1 cellular context compared by ENCODE assay signal in the genomic region with DNA sequence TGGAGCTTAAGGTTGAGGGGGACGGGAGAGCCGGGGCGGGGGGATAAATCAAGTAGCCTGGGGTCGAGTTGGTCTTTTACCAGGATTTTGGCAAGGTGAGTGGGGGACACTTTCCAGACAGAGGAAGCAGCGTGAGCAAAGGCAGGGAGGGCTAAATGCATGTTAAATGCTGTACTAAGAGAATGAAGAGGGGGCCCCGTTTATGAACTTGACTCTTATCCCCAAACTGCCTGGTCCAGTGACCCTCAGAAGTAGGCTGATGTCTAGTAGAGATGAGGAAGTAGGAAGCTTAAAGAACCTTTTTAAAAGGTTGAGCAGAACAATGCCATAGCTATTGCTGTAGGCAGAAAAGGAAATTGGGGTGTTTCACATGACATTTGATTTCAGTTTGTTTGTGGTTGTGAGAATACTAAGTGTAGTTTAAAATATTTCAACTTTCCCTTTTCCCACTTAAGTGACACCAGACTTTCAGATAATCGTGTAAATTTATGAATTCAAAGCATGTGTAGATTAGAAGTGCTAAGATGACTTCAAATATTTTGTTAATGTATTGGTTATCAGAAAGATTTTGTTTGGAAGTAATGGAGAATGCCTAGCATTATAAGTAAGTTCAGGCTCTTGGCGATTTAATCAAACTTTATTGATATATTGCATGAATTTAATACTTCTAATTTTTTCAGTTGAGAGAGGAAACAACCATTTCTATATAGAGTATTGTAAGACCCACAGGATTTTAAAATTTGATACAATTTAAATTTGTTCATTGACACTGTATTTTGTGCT.
TF ChIP-seq lines count a peak whose summit lies in the region.

No MANE protein-coding gene starts in this region.

TF ChIP-seq in GM12878, 131 proteins besides CTCF, POLR2A, EP300 and RAD21 (continued from another document):
- TF ChIP-seq, protein P1, sequence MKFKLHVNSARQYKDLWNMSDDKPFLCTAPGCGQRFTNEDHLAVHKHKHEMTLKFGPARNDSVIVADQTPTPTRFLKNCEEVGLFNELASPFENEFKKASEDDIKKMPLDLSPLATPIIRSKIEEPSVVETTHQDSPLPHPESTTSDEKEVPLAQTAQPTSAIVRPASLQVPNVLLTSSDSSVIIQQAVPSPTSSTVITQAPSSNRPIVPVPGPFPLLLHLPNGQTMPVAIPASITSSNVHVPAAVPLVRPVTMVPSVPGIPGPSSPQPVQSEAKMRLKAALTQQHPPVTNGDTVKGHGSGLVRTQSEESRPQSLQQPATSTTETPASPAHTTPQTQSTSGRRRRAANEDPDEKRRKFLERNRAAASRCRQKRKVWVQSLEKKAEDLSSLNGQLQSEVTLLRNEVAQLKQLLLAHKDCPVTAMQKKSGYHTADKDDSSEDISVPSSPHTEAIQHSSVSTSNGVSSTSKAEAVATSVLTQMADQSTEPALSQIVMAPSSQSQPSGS (IDR thresholded peaks at IDR 0.05; ENCODE audit: low read length), result peak; percentile 58
- 0 out of 2 replicates have a peak, but pooled peaks have one; percentile 10 for TF ChIP-seq NBN (IDR thresholded peaks at IDR 0.05)
- no peak for TF ChIP-seq SUPT20H (IDR thresholded peaks at IDR 0.05; ENCODE audit: borderline replicate concordance, control insufficient read depth, low read depth, low read length)
- TF ChIP-seq ZNF274 (IDR thresholded peaks at IDR 0.05; ENCODE audit: insufficient read depth, insufficient read length), result no peak
